ENCODE assay signal across 1 cellular context in the genomic region with DNA sequence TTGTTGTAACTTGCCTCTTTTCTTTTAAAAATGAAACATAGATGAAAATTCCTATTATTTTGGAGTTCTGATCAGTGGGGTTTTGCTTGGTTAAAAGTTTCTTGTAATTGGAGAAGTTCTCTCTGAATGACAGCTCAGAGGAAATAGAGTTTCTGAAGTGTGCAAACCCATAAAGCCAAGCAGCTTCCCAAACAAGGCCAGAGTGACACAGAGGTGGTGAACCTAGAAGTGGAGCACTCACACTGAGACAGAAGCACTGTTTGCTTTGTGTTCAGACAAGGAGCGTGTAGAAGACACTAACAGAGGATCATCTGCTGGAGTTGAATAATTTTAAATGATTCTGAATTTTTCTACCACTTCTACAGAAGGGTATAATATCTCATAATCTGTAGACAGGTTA.
TF ChIP-seq lines count a peak whose summit lies in the region.

No MANE protein-coding gene starts in this region.

TF ChIP-seq in H1, 55 proteins besides CTCF, POLR2A, EP300 and RAD21:
- no peak for TF ChIP-seq TEAD4 (IDR thresholded peaks at IDR 0.05; ENCODE audit: low read depth, low read length)
- TF ChIP-seq, protein P1, sequence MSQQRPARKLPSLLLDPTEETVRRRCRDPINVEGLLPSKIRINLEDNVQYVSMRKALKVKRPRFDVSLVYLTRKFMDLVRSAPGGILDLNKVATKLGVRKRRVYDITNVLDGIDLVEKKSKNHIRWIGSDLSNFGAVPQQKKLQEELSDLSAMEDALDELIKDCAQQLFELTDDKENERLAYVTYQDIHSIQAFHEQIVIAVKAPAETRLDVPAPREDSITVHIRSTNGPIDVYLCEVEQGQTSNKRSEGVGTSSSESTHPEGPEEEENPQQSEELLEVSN (IDR thresholded peaks at IDR 0.05): no peak
- no peak for TF ChIP-seq POLR2AphosphoS5 (IDR thresholded peaks at IDR 0.05; ENCODE audit: low read depth, low read length)
- TF ChIP-seq TCF12 (IDR thresholded peaks at IDR 0.05; ENCODE audit: low read depth, low read length): no peak
- TF ChIP-seq ASH2L (IDR thresholded peaks at IDR 0.05; ENCODE audit: low read length): no peak
- TF ChIP-seq NRF1 (IDR thresholded peaks at IDR 0.05; ENCODE audit: low read depth, low read length): no peak
- TF ChIP-seq RBBP5 (IDR thresholded peaks at IDR 0.05; ENCODE audit: borderline replicate concordance, low read depth, low read length): no peak
